ENCODE assay signal across 8 cellular contexts in genomic region chr20:32333181-32333987, GRCh38. TPM values are rescaled to one million over a fixed set of nuclear protein-coding genes. Genes with fewer than 3 reads are reported as not detected.
DNase-seq lines count a peak whose midpoint lies in the region; ATAC-seq and TF ChIP-seq lines count a peak whose summit lies in the region.

No MANE protein-coding gene starts in this region.

- H3K4me1 ChIP-seq in HCT116 (ENCODE audit: control insufficient read depth in 1 of 2, insufficient read depth in 2 of 2, low read length in 2 of 2), result peaks cover 8 to 15% of the 10 kb centered on the region in 2 experiments

- no peaks in the 10 kb centered on the region for H3K79me2 ChIP-seq in HCT116 (ENCODE audit: insufficient read depth, low read length)

- POLR2A ChIA-PET in HCT116 (lab: Charles Lee), result interaction anchor here (0.5 kb wide), 1 partner anchor 732 kb away, joined by 3 read pairs; no protein-coding TSS in a partner anchor
- POLR2A ChIA-PET in naive thymus-derived CD8-positive, alpha-beta T cell (lab: Charles Lee), result no interaction called here

- H3K9ac ChIP-seq in HCT116 (ENCODE audit: low read length), result no peak overlapping the region

- H3K9me3 Mint-ChIP-seq in T-helper 2 cell treated with Interferon-gamma antibody and Interleukin-4, amounts not matched to agents 5 μg/mL and 100 μg/mL, for 36 hours, result no peaks in the 10 kb centered on the region
- no peaks in the 10 kb centered on the region for H3K9me3 Mint-ChIP-seq in nephron progenitor cell
- H3K9me3 Mint-ChIP-seq in naive thymus-derived CD8-positive, alpha-beta T cell, result no peaks in the 10 kb centered on the region

- H3K27me3 Mint-ChIP-seq in T-helper 2 cell treated with Interferon-gamma antibody and Interleukin-4, amounts not matched to agents 5 μg/mL and 100 μg/mL, for 36 hours (ENCODE audit: low read depth), result no peaks in the 10 kb centered on the region
- no peaks in the 10 kb centered on the region for H3K27me3 Mint-ChIP-seq in nephron progenitor cell (ENCODE audit: low read depth, poor library complexity)
- no peaks in the 10 kb centered on the region for H3K27me3 Mint-ChIP-seq in naive thymus-derived CD8-positive, alpha-beta T cell

- TF ChIP-seq RAD21 in HCT116 (IDR thresholded peaks at IDR 0.05; ENCODE audit: low read depth), result no peak

- no peak for TF ChIP-seq POLR2A in HCT116 (IDR thresholded peaks at IDR 0.05; ENCODE audit: borderline replicate concordance, extremely low read depth, insufficient read depth, insufficient read length)

- peak overlapping the region; percentile 35 for H3K4me2 ChIP-seq in HCT116 (ENCODE audit: low read length)

- RAD21 ChIA-PET in HCT116 (lab: Charles Lee; ENCODE audit: low non-redundant PET in 1 of 2, low total read pairs in 2 of 2, uncharacterized antibody in 2 of 2, unreplicated experiment in 2 of 2), result no interaction called here

- no peaks in the 10 kb centered on the region for H3K9me2 ChIP-seq in HCT116 (ENCODE audit: insufficient read depth)

- no peaks in the 10 kb centered on the region for H4K20me1 ChIP-seq in HCT116 (ENCODE audit: insufficient read depth)

- no peak overlapping the region for H3K4me3 ChIP-seq in HCT116 (replicated peaks in 1 of 2; ENCODE audit: low read depth in 1 of 2, low read length in 2 of 2)

- DNase-seq in HCT116 (ENCODE audit: low read depth, low spot score) (no peak), nephron progenitor cell (no peak), SHP77 (lab: John Stamatoyannopoulos, UW) (no peak), kidney tubule cell (ENCODE audit: low spot score) (no peak)
- DNase-seq in T-helper 2 cell treated with Interferon-gamma antibody and Interleukin-4, amounts not matched to agents 5 μg/mL and 100 μg/mL, for 36 hours (ENCODE audit: low spot score), result peak; percentile 78
- no peak for DNase-seq in naive thymus-derived CD8-positive, alpha-beta T cell

- CTCF ChIA-PET in HCT116 (lab: Charles Lee), result no interaction called here

- peaks cover 3 to 6% of the 10 kb centered on the region in 2 experiments; a peak in 3 of 4 replicates for H3K36me3 ChIP-seq in HCT116 (ENCODE audit: control insufficient read depth in 1 of 2, insufficient read depth in 2 of 2, low read length in 2 of 2)

- intact Hi-C loops in HCT116 (cut with micrococcal nuclease), result loop anchor here (10.0 kb wide), 1 partner anchor 321 kb away; no protein-coding TSS in a partner anchor

- TF ChIP-seq CTCF in HCT116 (IDR thresholded peaks at IDR 0.05 in 2 of 3, conservative IDR thresholded peaks at IDR 0.05 in 1 of 3; ENCODE audit: borderline replicate concordance in 1 of 3, insufficient read depth in 1 of 3, low read depth in 2 of 3, low read length in 2 of 3) (no peak), nephron progenitor cell (IDR thresholded peaks at IDR 0.05) (no peak)

- H3K36me3 Mint-ChIP-seq in T-helper 2 cell treated with Interferon-gamma antibody and Interleukin-4, amounts not matched to agents 5 μg/mL and 100 μg/mL, for 36 hours (ENCODE audit: low read depth), result peaks cover 37% of the 10 kb centered on the region
- peaks cover 31% of the 10 kb centered on the region for H3K36me3 Mint-ChIP-seq in nephron progenitor cell (ENCODE audit: low read depth)
- peaks cover 0 to 46% (median 5%) of the 10 kb centered on the region in 3 donors for H3K36me3 Mint-ChIP-seq in naive thymus-derived CD8-positive, alpha-beta T cell

- H3K4me3 Mint-ChIP-seq in T-helper 2 cell treated with Interferon-gamma antibody and Interleukin-4, amounts not matched to agents 5 μg/mL and 100 μg/mL, for 36 hours, result peak overlapping the region; percentile 58
- H3K4me3 Mint-ChIP-seq in nephron progenitor cell, result no peak overlapping the region
- H3K4me3 Mint-ChIP-seq in naive thymus-derived CD8-positive, alpha-beta T cell, result no peak overlapping the region

- H3K9me3 ChIP-seq in HCT116 (ENCODE audit: control insufficient read depth in 1 of 2, insufficient read depth in 1 of 2, low read depth in 1 of 2, low read length in 2 of 2), result no peaks in the 10 kb centered on the region

- ATAC-seq in GM18511 (IDR thresholded peaks at IDR 0.05; ENCODE audit: unreplicated experiment) (peak; percentile 74), HCT116 (no peak), GM21737 (IDR thresholded peaks at IDR 0.05; ENCODE audit: unreplicated experiment) (no peak)
- ATAC-seq in naive thymus-derived CD8-positive, alpha-beta T cell, result no peak

- BruUV-seq in HCT116 (replicated peaks; lab: Mats Ljungman, UMichigan), result no TSS peak

- H3K27ac ChIP-seq in HCT116 (ENCODE audit: low read depth, low read length), result no peak overlapping the region; the same call in 1 of the 2 replicates

- H2AFZ ChIP-seq in HCT116 (ENCODE audit: low read depth, low read length, poor library complexity, severe bottlenecking), result no peak overlapping the region

- H3K27me3 ChIP-seq in HCT116 (ENCODE audit: insufficient read depth, low read length), result no peaks in the 10 kb centered on the region

- H3K4me1 Mint-ChIP-seq in T-helper 2 cell treated with Interferon-gamma antibody and Interleukin-4, amounts not matched to agents 5 μg/mL and 100 μg/mL, for 36 hours (ENCODE audit: low read depth), result peaks cover 40% of the 10 kb centered on the region
- H3K4me1 Mint-ChIP-seq in nephron progenitor cell, result peaks cover 12% of the 10 kb centered on the region
- H3K4me1 Mint-ChIP-seq in naive thymus-derived CD8-positive, alpha-beta T cell, result peaks cover 3 to 21% (median 7%) of the 10 kb centered on the region in 4 donors

- H3K27ac Mint-ChIP-seq in T-helper 2 cell treated with Interferon-gamma antibody and Interleukin-4, amounts not matched to agents 5 μg/mL and 100 μg/mL, for 36 hours, result peak overlapping the region; percentile 80
- H3K27ac Mint-ChIP-seq in nephron progenitor cell, result peak overlapping the region; percentile 74
- peak overlapping the region in 5 of 10 donors; percentile 57 to 91 (median 64) for H3K27ac Mint-ChIP-seq in naive thymus-derived CD8-positive, alpha-beta T cell

TF ChIP-seq in HCT116, 20 proteins besides CTCF, POLR2A, EP300 and RAD21:
- TF ChIP-seq MAX (IDR thresholded peaks at IDR 0.05), result no peak
- TF ChIP-seq SIN3A (IDR thresholded peaks at IDR 0.05; ENCODE audit: low read depth), result no peak
- TF ChIP-seq ATF3 (IDR thresholded peaks at IDR 0.05), result no peak

RNA-seq across cellular contexts. Expression of gene ASXL1, which starts 24.7 kb away (rescaled TPM):
- 52.2 TPM for total RNA-seq in HCT116 (2021; ENCODE audit: unreplicated experiment)
- polyA plus RNA-seq in HCT116 (2012), result 37.4 and 38.6 TPM in 2 replicates
- total RNA-seq in naive thymus-derived CD8-positive, alpha-beta T cell, result 100 to 1,000 TPM; 147 to 149 TPM
- polyA plus RNA-seq in naive thymus-derived CD8-positive, alpha-beta T cell, result 10 to 100 TPM; 15.2 to 20.1 (median 18.4) TPM

RNA-seq across cellular contexts. Expression of gene KIF3B, which starts 55.9 kb away (rescaled TPM):
- total RNA-seq in HCT116 (2021; ENCODE audit: unreplicated experiment), result 31.5 TPM
- 13.9 and 18.1 TPM in 2 replicates for polyA plus RNA-seq in HCT116 (2012)
- 10 to 100 TPM in 1 of 2 experiments, 1 to 10 TPM in 1; 9.5 to 11.4 TPM for total RNA-seq in naive thymus-derived CD8-positive, alpha-beta T cell
- polyA plus RNA-seq in naive thymus-derived CD8-positive, alpha-beta T cell, result 1 to 10 TPM; 2.2 to 3.2 (median 2.2) TPM
